Comparison of ENCODE assay signal across 12 cellular contexts in genomic region chr13:46297338-46297737, GRCh38.
DNase-seq lines count a peak whose midpoint lies in the region; FAIRE-seq and TF ChIP-seq lines count a peak whose summit lies in the region.
"Had no signal": no experiment of that assay in that cellular context is flagged by ENCODE, and none has a peak within 500 bp of the region (broad histone marks: within the 10 kb centered on the region; RNA-seq: fewer than 3 reads in every experiment).

No MANE protein-coding gene starts in this region.

- no peak overlapping the region for H2AFZ ChIP-seq in endothelial cell of umbilical vein (ENCODE audit: low read depth, low read length)

- CTCF ChIA-PET in endothelial cell of umbilical vein (lab: Charles Lee), result interaction anchor here (0.9 to 1.2 kb wide), 3 partner anchors 24 to 423 kb away, joined by 3 read pairs; no protein-coding TSS in a partner anchor

- peak overlapping the region; percentile 85 for H3K4me2 ChIP-seq in endothelial cell of umbilical vein (ENCODE audit: insufficient read depth, low read length)

- intact Hi-C loops in endothelial cell of umbilical vein (cut with micrococcal nuclease), result loop anchor here (2.0 to 5.0 kb wide), 2 partner anchors 13 to 170 kb away; no protein-coding TSS in a partner anchor

- peaks cover 29% of the 10 kb centered on the region for H3K4me1 ChIP-seq in endothelial cell of umbilical vein (ENCODE audit: control insufficient read depth, extremely low read depth, insufficient read depth, low read length)
- H3K4me1 ChIP-seq: HAP-1 had no signal

- DNase-seq in GM12891 (ENCODE audit: insufficient read length, low spot score), result no peak
- DNase-seq in SK-N-MC (ENCODE audit: low read depth, low spot score), result no peak
- DNase-seq in endothelial cell of umbilical vein (ENCODE audit: low read depth, low spot score), result peak; percentile 56
- peak; percentile 24 for DNase-seq in pulmonary artery endothelial cell (ENCODE audit: low read depth, low spot score)
- DNase-seq in mucosa of gallbladder (ENCODE audit: low spot score), result no peak
- no peak for DNase-seq in stimulated activated CD4-positive, alpha-beta T cell treated with anti-CD3 and anti-CD28 coated beads, Interleukin-12 subunit alpha, Interleukin-12 subunit beta, amount 100 ng/mL, for 4 hours
- no peak for DNase-seq in HUDEP-2 (lab: John Stamatoyannopoulos, UW; ENCODE audit: unreplicated experiment in 76 of 76)
- no peak for DNase-seq in HT-29 (ENCODE audit: low spot score)
- DNase-seq: NCI-H1092 had no signal

- dilution Hi-C loops in endothelial cell of umbilical vein (cut with MboI; ENCODE audit: extremely low pct_ligation_motif_present, low sequenced_read_pairs), result no loop called here

- TF ChIP-seq POLR2A in GM12891 (IDR thresholded peaks at IDR 0.05; ENCODE audit: low read depth, low read length), result no peak
- peak; percentile 39 for TF ChIP-seq POLR2A in endothelial cell of umbilical vein (IDR thresholded peaks at IDR 0.05; ENCODE audit: low read depth, low read length)

- H3K27ac ChIP-seq in SK-N-MC, result peak overlapping the region; percentile 98
- H3K27ac ChIP-seq in endothelial cell of umbilical vein (ENCODE audit: insufficient read depth, low read depth, low read length), result peak overlapping the region; percentile 29
- H3K27ac ChIP-seq: prostate gland had no signal

- H3K9me3 ChIP-seq in SK-N-MC (ENCODE audit: low read depth, low read length), result no peaks in the 10 kb centered on the region
- no peaks in the 10 kb centered on the region for H3K9me3 ChIP-seq in endothelial cell of umbilical vein (replicated peaks; ENCODE audit: control insufficient read depth, insufficient read depth, low read length)
- H3K9me3 ChIP-seq: HAP-1, prostate gland had no signal

- H3K36me3 ChIP-seq in SK-N-MC (ENCODE audit: insufficient read depth, low read length), result 0 out of 2 replicates have a peak, but pooled peaks cover 5% of the 10 kb centered on the region
- H3K36me3 ChIP-seq in endothelial cell of umbilical vein (ENCODE audit: control insufficient read depth in 2 of 2, extremely low read depth in 1 of 2, insufficient read depth in 2 of 2, low read length in 2 of 2), result no peaks in the 10 kb centered on the region
- H3K36me3 ChIP-seq: HAP-1, prostate gland had no signal

- FAIRE-seq in GM12891 (lab: Jason Lieb, UNC), result peak; percentile 70
- FAIRE-seq in endothelial cell of umbilical vein (lab: Jason Lieb, UNC), result no peak
- FAIRE-seq: endometrium had no signal

- H4K20me1 ChIP-seq in endothelial cell of umbilical vein (replicated peaks; ENCODE audit: control insufficient read depth, extremely low read depth, insufficient read depth, low read length), result no peaks in the 10 kb centered on the region

- POLR2A ChIA-PET in endothelial cell of umbilical vein (lab: Charles Lee), result no interaction called here

- no TSS peak for BruUV-seq in endothelial cell of umbilical vein (replicated peaks; lab: Mats Ljungman, UMichigan)

- H3K79me2 ChIP-seq in endothelial cell of umbilical vein (ENCODE audit: control insufficient read depth, insufficient read depth, low read length), result no peaks in the 10 kb centered on the region

- H3K9ac ChIP-seq in SK-N-MC (ENCODE audit: insufficient read length) (peak overlapping the region; percentile 69), endothelial cell of umbilical vein (replicated peaks; ENCODE audit: extremely low read depth, insufficient read depth, low read length) (no peak overlapping the region)

- no peak overlapping the region for H3K4me3 ChIP-seq in SK-N-MC
- no peak overlapping the region for H3K4me3 ChIP-seq in endothelial cell of umbilical vein (replicated peaks in 1 of 3; ENCODE audit: insufficient read depth in 1 of 3, low read depth in 1 of 3, low read length in 3 of 3)
- H3K4me3 ChIP-seq: HAP-1, prostate gland had no signal

- H3K9me1 ChIP-seq in endothelial cell of umbilical vein (replicated peaks; ENCODE audit: control insufficient read depth, extremely low read depth, insufficient read depth, low read length), result no peaks in the 10 kb centered on the region

- H3K27me3 ChIP-seq in endothelial cell of umbilical vein (ENCODE audit: control insufficient read depth in 2 of 2, insufficient read depth in 2 of 2, low read length in 2 of 2), result no peaks in the 10 kb centered on the region

- no peak for TF ChIP-seq CTCF in endothelial cell of umbilical vein (IDR thresholded peaks at IDR 0.05; ENCODE audit: extremely low read depth in 1 of 2, insufficient read depth in 1 of 2, low read depth in 1 of 2, low read length in 2 of 2)

TF ChIP-seq in GM12891, 5 proteins besides CTCF, POLR2A, EP300 and RAD21:
- TF ChIP-seq PAX5 (IDR thresholded peaks at IDR 0.05; ENCODE audit: insufficient read depth, low read length, severe bottlenecking), result no peak
- TF ChIP-seq POU2F2 (IDR thresholded peaks at IDR 0.05; ENCODE audit: low read depth, low read length), result no peak
- no peak for TF ChIP-seq TAF1 (IDR thresholded peaks at IDR 0.05; ENCODE audit: low read depth, low read length)
- no peak for TF ChIP-seq POLR2AphosphoS5 (IDR thresholded peaks at IDR 0.05; ENCODE audit: low read depth, low read length)
- no peak for TF ChIP-seq SPI1 (IDR thresholded peaks at IDR 0.05; ENCODE audit: low read depth, low read length)

TF ChIP-seq in endothelial cell of umbilical vein, 7 proteins besides CTCF, POLR2A, EP300 and RAD21:
- TF ChIP-seq GATA2 (IDR thresholded peaks at IDR 0.05; ENCODE audit: insufficient read depth, insufficient read length, low read depth, low read length) (peak; percentile 78), FOS (IDR thresholded peaks at IDR 0.05; ENCODE audit: borderline replicate concordance, insufficient read depth, low read length) (no peak), POLR2AphosphoS5 (IDR thresholded peaks at IDR 0.05; ENCODE audit: insufficient read depth, low read depth, low read length) (no peak), JUN (IDR thresholded peaks at IDR 0.05; ENCODE audit: borderline replicate concordance, insufficient read depth, insufficient read length, low read depth) (peak; percentile 5)

Comparison
In these comparisons a context has a peak if more than half of its experiments do, and no peak if none do; other contexts are left out.
1. DNase-seq: peak in endothelial cell of umbilical vein (single experiment) and pulmonary artery endothelial cell (single experiment); none in GM12891 (single experiment), SK-N-MC (single experiment), mucosa of gallbladder (single experiment), stimulated activated CD4-positive, alpha-beta T cell treated with anti-CD3 and anti-CD28 coated beads, Interleukin-12 subunit alpha, Interleukin-12 subunit beta, amount 100 ng/mL, for 4 hours (single experiment), HUDEP-2 (0 of 76) and HT-29 (single experiment).